ENCODE assay signal across 16 cellular contexts in the genomic region with DNA sequence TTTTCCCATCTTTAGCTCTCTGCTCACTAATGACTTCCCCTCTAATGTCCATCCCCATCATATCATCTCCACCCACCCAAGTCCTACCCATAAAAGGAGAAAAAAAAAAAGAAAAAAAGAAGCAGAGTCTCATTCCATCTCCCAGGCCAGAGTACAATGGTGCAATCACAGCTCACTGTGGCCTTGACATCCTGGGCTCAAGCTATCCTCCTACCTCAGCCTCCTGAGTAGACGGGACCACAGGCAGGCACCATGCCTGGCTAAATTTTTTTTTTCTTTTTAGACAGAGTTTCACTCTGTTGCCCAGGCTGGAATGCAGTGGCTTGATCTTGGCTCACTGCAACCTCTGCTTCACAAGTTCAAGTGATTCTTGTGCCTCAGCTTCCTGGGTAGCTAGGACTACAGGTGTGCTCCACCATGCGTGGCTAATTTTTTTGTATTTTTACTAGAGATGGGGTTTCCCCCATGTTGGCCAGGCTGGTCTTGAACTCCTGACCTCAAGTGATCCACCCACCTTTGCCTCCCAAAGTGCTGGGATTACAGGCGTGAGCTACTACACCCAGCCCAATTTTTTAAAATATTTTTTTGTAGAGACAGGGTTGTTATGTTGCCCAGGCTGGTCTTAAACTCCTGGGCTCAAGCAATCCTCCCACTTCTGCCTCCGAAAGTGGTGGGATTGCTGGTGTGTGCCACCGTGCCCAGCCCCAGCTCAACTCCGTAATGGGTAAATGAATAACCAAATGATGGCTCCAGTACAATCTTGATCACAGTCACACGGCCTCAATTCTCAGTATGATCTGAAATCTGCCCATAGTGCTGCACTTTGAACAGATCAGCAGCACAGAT. TPM values are rescaled to one million over a fixed set of nuclear protein-coding genes. Genes with fewer than 3 reads are reported as not detected.
A peak's percentile ranks its signal among the peaks of the same experiment; 100 is the strongest.
DNase-seq lines count a peak whose midpoint lies in the region; ATAC-seq lines count a peak whose summit lies in the region.
"Had no signal": no experiment of that assay in that cellular context is flagged by ENCODE, and none has a peak within 500 bp of the region (broad histone marks: within the 10 kb centered on the region; RNA-seq: fewer than 3 reads in every experiment).

No MANE protein-coding gene starts in this region.

- no peaks in the 10 kb centered on the region for H3K36me3 ChIP-seq in CD4-positive, CD25-positive, alpha-beta regulatory T cell (ENCODE audit: control insufficient read depth, insufficient read depth, low read length)
- H3K36me3 ChIP-seq: upper lobe of right lung had no signal

- DNase-seq in CD4-positive, CD25-positive, alpha-beta regulatory T cell, result no peak
- DNase-seq in D341Med (ENCODE audit: low spot score) (no peak), HuH-7 (ENCODE audit: low spot score) (no peak)
- no peak for DNase-seq in effector CD4-positive, alpha-beta T cell
- DNase-seq in activated naive CD8-positive, alpha-beta T cell treated with anti-CD3 and anti-CD28 coated beads for 36 hours, result no peak
- DNase-seq: cerebellar nuclear complex, foreskin fibroblast, NCI-H1105, OCI-M1, upper lobe of right lung had no signal

- H3K4me3 ChIP-seq in CD4-positive, CD25-positive, alpha-beta regulatory T cell (ENCODE audit: low read depth, low read length), result no peak overlapping the region
- H3K4me3 ChIP-seq: upper lobe of right lung had no signal

- H3K9me3 ChIP-seq in CD4-positive, CD25-positive, alpha-beta regulatory T cell (ENCODE audit: control insufficient read depth in 2 of 2, low read length in 2 of 2), result no peaks in the 10 kb centered on the region
- H3K9me3 ChIP-seq: upper lobe of right lung had no signal

- H3K27ac ChIP-seq in CD4-positive, CD25-positive, alpha-beta regulatory T cell (ENCODE audit: insufficient read depth, low read length, poor library complexity, severe bottlenecking), result no peak overlapping the region
- H3K27ac ChIP-seq: HL-60, upper lobe of right lung, VCaP had no signal

- no peaks in the 10 kb centered on the region for H3K27me3 ChIP-seq in CD4-positive, CD25-positive, alpha-beta regulatory T cell (ENCODE audit: control insufficient read depth, insufficient read depth, low read length)
- H3K27me3 ChIP-seq: upper lobe of right lung had no signal

- peaks cover 6% of the 10 kb centered on the region for H3K4me1 ChIP-seq in CD4-positive, CD25-positive, alpha-beta regulatory T cell (ENCODE audit: control insufficient read depth, insufficient read depth, low read length, poor library complexity, severe bottlenecking)

- no peak for ATAC-seq in CD4-positive, CD25-positive, alpha-beta regulatory T cell (ENCODE audit: low read depth in 2 of 2)
- ATAC-seq in GM19372 (IDR thresholded peaks at IDR 0.05; ENCODE audit: low read depth, unreplicated experiment) (peak; percentile 54), HG02763 (IDR thresholded peaks at IDR 0.05; ENCODE audit: unreplicated experiment) (peak; percentile 83), HG03460 (IDR thresholded peaks at IDR 0.05; ENCODE audit: unreplicated experiment) (peak; percentile 76)
- ATAC-seq: upper lobe of right lung had no signal

- H3K36me3 Mint-ChIP-seq in CD4-positive, CD25-positive, alpha-beta regulatory T cell, result no peaks in the 10 kb centered on the region
- H3K36me3 Mint-ChIP-seq in activated naive CD8-positive, alpha-beta T cell treated with anti-CD3 and anti-CD28 coated beads for 36 hours, result no peaks in the 10 kb centered on the region

- peak overlapping the region in 2 of 3 donors; percentile 68 to 83 for H3K27ac Mint-ChIP-seq in CD4-positive, CD25-positive, alpha-beta regulatory T cell
- H3K27ac Mint-ChIP-seq in activated naive CD8-positive, alpha-beta T cell treated with anti-CD3 and anti-CD28 coated beads for 36 hours, result no peak overlapping the region
- H3K27ac Mint-ChIP-seq: activated T-helper 1 cell treated with anti-CD3 and anti-CD28 coated beads, Interleukin-12 subunit alpha, Interleukin-12 subunit beta, Interleukin-2, Interleukin-4 antibody, amounts not matched to agents 30 ng/mL and 10 ng/mL and 1 ng/mL, durations not matched to agents 14 hours and 24 hours and 36 hours had no signal

- no peak overlapping the region for H3K4me3 Mint-ChIP-seq in CD4-positive, CD25-positive, alpha-beta regulatory T cell
- H3K4me3 Mint-ChIP-seq in activated naive CD8-positive, alpha-beta T cell treated with anti-CD3 and anti-CD28 coated beads for 36 hours, result no peak overlapping the region
- H3K4me3 Mint-ChIP-seq: activated T-helper 1 cell treated with anti-CD3 and anti-CD28 coated beads, Interleukin-12 subunit alpha, Interleukin-12 subunit beta, Interleukin-2, Interleukin-4 antibody, amounts not matched to agents 30 ng/mL and 10 ng/mL and 1 ng/mL, durations not matched to agents 14 hours and 24 hours and 36 hours had no signal

- peaks cover 5 to 27% (median 9%) of the 10 kb centered on the region in 4 donors for H3K4me1 Mint-ChIP-seq in CD4-positive, CD25-positive, alpha-beta regulatory T cell
- peaks cover 4% of the 10 kb centered on the region for H3K4me1 Mint-ChIP-seq in activated naive CD8-positive, alpha-beta T cell treated with anti-CD3 and anti-CD28 coated beads for 36 hours

- H3K9me3 Mint-ChIP-seq in CD4-positive, CD25-positive, alpha-beta regulatory T cell, result no peaks in the 10 kb centered on the region
- H3K9me3 Mint-ChIP-seq in activated naive CD8-positive, alpha-beta T cell treated with anti-CD3 and anti-CD28 coated beads for 36 hours, result no peaks in the 10 kb centered on the region
- H3K9me3 Mint-ChIP-seq: activated T-helper 1 cell treated with anti-CD3 and anti-CD28 coated beads, Interleukin-12 subunit alpha, Interleukin-12 subunit beta, Interleukin-2, Interleukin-4 antibody, amounts not matched to agents 30 ng/mL and 10 ng/mL and 1 ng/mL, durations not matched to agents 14 hours and 24 hours and 36 hours had no signal

- no peaks in the 10 kb centered on the region for H3K27me3 Mint-ChIP-seq in CD4-positive, CD25-positive, alpha-beta regulatory T cell
- no peaks in the 10 kb centered on the region for H3K27me3 Mint-ChIP-seq in activated naive CD8-positive, alpha-beta T cell treated with anti-CD3 and anti-CD28 coated beads for 36 hours

RNA-seq across cellular contexts. Expression of gene SGMS1, which starts 24.6 kb away (rescaled TPM):
- total RNA-seq in CD4-positive, CD25-positive, alpha-beta regulatory T cell, result 241 TPM
- polyA plus RNA-seq in CD4-positive, CD25-positive, alpha-beta regulatory T cell, result 10 to 100 TPM; 25.7 to 34.3 (median 31.4) TPM
- total RNA-seq in activated naive CD8-positive, alpha-beta T cell treated with anti-CD3 and anti-CD28 coated beads for 36 hours, result 10 to 100 TPM in 1 of 2 experiments, 1 to 10 TPM in 1; 9.8 to 11.3 TPM

Comparison
In these comparisons a context has a peak if more than half of its experiments do, and no peak if none do; other contexts are left out.
1. ATAC-seq: peak in GM19372 (single experiment), HG02763 (single experiment) and HG03460 (single experiment); none in CD4-positive, CD25-positive, alpha-beta regulatory T cell (0 of 2).
2. RNA of gene SGMS1, which starts 24.6 kb away (total RNA-seq): 241 TPM in CD4-positive, CD25-positive, alpha-beta regulatory T cell (single experiment); 9.8 to 11.3 TPM in activated naive CD8-positive, alpha-beta T cell treated with anti-CD3 and anti-CD28 coated beads for 36 hours; every median in the first group is over 10 times any median in the second.